In genomic region chr1:115088871-115089442, GRCh38 we compare ENCODE assay signal across 9 cellular contexts. TPM values are rescaled to one million over a fixed set of nuclear protein-coding genes. Genes with fewer than 3 reads are reported as not detected.
DNase-seq lines count a peak whose midpoint lies in the region; ATAC-seq and TF ChIP-seq lines count a peak whose summit lies in the region.
"Had no signal": no experiment of that assay in that cellular context is flagged by ENCODE, and none has a peak within 500 bp of the region (broad histone marks: within the 10 kb centered on the region; RNA-seq: fewer than 3 reads in every experiment).

No MANE protein-coding gene starts in this region.

- peak overlapping the region; percentile 74 for H3K4me3 Mint-ChIP-seq in Caco-2 (ENCODE audit: unreplicated experiment)

- H3K27me3 Mint-ChIP-seq in Caco-2 (ENCODE audit: insufficient read depth, unreplicated experiment), result no peaks in the 10 kb centered on the region

- intact Hi-C loops in Caco-2 (cut with micrococcal nuclease; ENCODE audit: unreplicated experiment), result loop anchor here (1.0 kb wide), 1 partner anchor 20 kb away; no protein-coding TSS in a partner anchor
- intact Hi-C loops in ovary (cut with DNase I), result no loop called here

- H3K4me1 ChIP-seq in Caco-2 (0 out of 2 replicates have a peak, but pooled peaks cover 3% of the 10 kb centered on the region), Peyer's patch (peaks cover 0 to 17% (median 2%) of the 10 kb centered on the region in 4 donors), ovary (ENCODE audit: insufficient read depth) (no peaks in the 10 kb centered on the region)

- no peaks in the 10 kb centered on the region for H3K9me3 Mint-ChIP-seq in Caco-2 (ENCODE audit: unreplicated experiment)

- H3K27ac ChIP-seq in Peyer's patch, result peak overlapping the region in 3 of 4 donors; percentile 62 to 85 (median 73)
- H3K27ac ChIP-seq in ovary, result no peak overlapping the region

- peak overlapping the region; percentile 55 for H3K4me3 ChIP-seq in Caco-2 (ENCODE audit: low read depth, low read length)
- H3K4me3 ChIP-seq in Peyer's patch, result peak overlapping the region; percentile 55 to 80 (median 70)
- H3K4me3 ChIP-seq in fibroblast of villous mesenchyme (ENCODE audit: low read depth, low read length), result peak overlapping the region; percentile 33
- H3K4me3 ChIP-seq in ovary, result peak overlapping the region; percentile 64

- POLR2A ChIA-PET in Caco-2 (lab: Charles Lee), result no interaction called here

- TF ChIP-seq CTCF in Caco-2 (IDR thresholded peaks at IDR 0.05; ENCODE audit: insufficient read depth in 1 of 2, low read depth in 1 of 2, low read length in 1 of 2, severe bottlenecking in 1 of 2, unreplicated experiment in 1 of 2) (no peak), Peyer's patch (IDR thresholded peaks at IDR 0.05) (no peak), fibroblast of villous mesenchyme (IDR thresholded peaks at IDR 0.05; ENCODE audit: insufficient read depth, low read depth, low read length) (no peak), ovary (IDR thresholded peaks at IDR 0.05) (no peak)

- no peak overlapping the region for H3K27ac Mint-ChIP-seq in Caco-2 (ENCODE audit: unreplicated experiment)

- ATAC-seq in HG02588 (IDR thresholded peaks at IDR 0.05; ENCODE audit: unreplicated experiment) (no peak), HG03108 (IDR thresholded peaks at IDR 0.05; ENCODE audit: unreplicated experiment) (no peak)

- H3K36me3 Mint-ChIP-seq in Caco-2 (ENCODE audit: insufficient read depth, unreplicated experiment), result no peaks in the 10 kb centered on the region

- H3K36me3 ChIP-seq in Caco-2 (ENCODE audit: control insufficient read depth, insufficient read depth, low read length) (no peaks in the 10 kb centered on the region), Peyer's patch (no peaks in the 10 kb centered on the region), ovary (no peaks in the 10 kb centered on the region)

- H3K27me3 ChIP-seq in Caco-2 (replicated peaks; ENCODE audit: control insufficient read depth, insufficient read depth, low read length) (no peaks in the 10 kb centered on the region), Peyer's patch (no peaks in the 10 kb centered on the region), ovary (no peaks in the 10 kb centered on the region)

- TF ChIP-seq EP300 in ovary (IDR thresholded peaks at IDR 0.05), result no peak

- TF ChIP-seq POLR2A in Peyer's patch (IDR thresholded peaks at IDR 0.05) (no peak), ovary (IDR thresholded peaks at IDR 0.05) (no peak)

- H3K9me3 ChIP-seq in Caco-2 (no peaks in the 10 kb centered on the region), Peyer's patch (no peaks in the 10 kb centered on the region), ovary (no peaks in the 10 kb centered on the region)

- CTCF ChIA-PET in Caco-2 (lab: Charles Lee), result interaction anchor here (1.0 to 1.7 kb wide), 2 partner anchors 24 to 36 kb away, joined by 3 to 5 read pairs; no protein-coding TSS in a partner anchor

- peaks cover 6% of the 10 kb centered on the region for H3K4me1 Mint-ChIP-seq in Caco-2 (ENCODE audit: low read depth, unreplicated experiment)

- BruUV-seq in Caco-2 (replicated peaks; lab: Mats Ljungman, UMichigan), result TSS peak; percentile 31

- DNase-seq in Caco-2 (peak in 1 of 2 experiments; percentile 20), Peyer's patch (no peak), fibroblast of villous mesenchyme (ENCODE audit: low read depth) (no peak), ovary (peak in 1 of 5 donors; percentile 18), nucleus accumbens (lab: John Stamatoyannopoulos, UW) (no peak)
- no peak for DNase-seq in central memory CD4-positive, alpha-beta T cell

- 7 to 8% (median 7%) methylated on average over 26 to 28 of the region's 28 CpGs for WGBS in ovary, 3 donors

RNA-seq across cellular contexts. Expression of gene TSPAN2, which starts 0.3 kb away (rescaled TPM):
- total RNA-seq in Caco-2 (2022) (6.8 and 6.9 TPM in 2 replicates), Peyer's patch (1 to 10 TPM; 1.8 to 3.3 (median 2.6) TPM), fibroblast of villous mesenchyme (under 0.01 and 0.97 TPM in 2 replicates), ovary (10 to 100 TPM in 2 of 7 donors, 1 to 10 TPM in 5; 1.7 to 21.4 (median 4.1) TPM)
- polyA plus RNA-seq in ovary, result 10 to 100 TPM in 1 of 2 donors, 1 to 10 TPM in 1; 3.5 to 12.5 TPM

RNA-seq across cellular contexts. Expression of gene TSHB, which starts 59.3 kb away (rescaled TPM):
- total RNA-seq in Caco-2 (2022) (not detected in 2 replicates), Peyer's patch (not detected), fibroblast of villous mesenchyme (not detected in 2 replicates), ovary (not detected)
- not detected for polyA plus RNA-seq in ovary
- total RNA-seq: T-helper 2 cell treated with Interferon-gamma antibody and Interleukin-4, amounts not matched to agents 100 ng/mL and 5 ng/mL, for 36 hours had no signal

Comparison
In these comparisons a context has a peak if more than half of its experiments do, and no peak if none do; other contexts are left out.
1. H3K27ac ChIP-seq: peak in Peyer's patch (3 of 4); none in ovary (0 of 2).
2. Peak in every context shown above with its lines, with median percentiles within 50 percentile points of each other: H3K4me3 ChIP-seq.